In the genomic region with DNA sequence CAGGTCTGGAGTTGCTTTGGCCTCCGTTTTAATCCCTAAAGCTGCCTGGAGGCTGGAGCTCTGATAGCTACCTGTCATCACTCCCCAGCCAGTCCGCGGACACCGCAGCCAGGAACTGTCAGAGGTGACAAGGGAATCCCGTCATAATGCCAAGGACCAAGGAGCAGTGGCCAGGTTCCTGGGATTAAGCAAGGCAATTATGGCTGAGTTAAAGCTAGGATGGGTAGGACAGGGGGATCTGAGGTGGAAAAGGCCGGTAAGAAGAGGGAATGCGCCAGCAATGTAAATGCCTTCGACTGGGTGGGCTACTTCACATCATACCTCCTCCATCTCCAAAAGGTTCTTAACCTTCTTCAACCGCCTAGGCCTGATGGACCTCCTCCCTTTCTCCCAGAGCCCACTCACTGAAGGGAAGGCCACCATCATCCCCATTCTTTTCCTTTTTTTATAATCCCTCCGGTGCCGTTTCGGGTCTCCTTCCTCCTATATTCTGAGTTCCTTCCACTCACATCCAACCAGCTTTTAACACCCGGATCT, we compare ENCODE assay signal across 8 cellular contexts. TPM values are rescaled to one million over a fixed set of nuclear protein-coding genes. Genes with fewer than 3 reads are reported as not detected.
DNase-seq lines count a peak whose midpoint lies in the region; ATAC-seq, FAIRE-seq and TF ChIP-seq lines count a peak whose summit lies in the region.

No MANE protein-coding gene starts in this region.

- H3K27ac ChIP-seq in SJSA1 (peak overlapping the region; percentile 33), testis (peak overlapping the region; percentile 89 to 99)

- H3K9me3 ChIP-seq in SJSA1 (replicated peaks), result no peaks in the 10 kb centered on the region
- H3K9me3 ChIP-seq in testis, result no peaks in the 10 kb centered on the region

- peaks cover 2% of the 10 kb centered on the region for H3K9me3 Mint-ChIP-seq in activated CD4-positive, alpha-beta T cell treated with anti-CD3 and anti-CD28 coated beads for 36 hours (ENCODE audit: low read depth)
- no peaks in the 10 kb centered on the region for H3K9me3 Mint-ChIP-seq in memory B cell

- 2 to 6% methylated on average over 13 of the region's 13 CpGs for WGBS in testis, 2 donors

- intact Hi-C loops in activated CD4-positive, alpha-beta T cell treated with anti-CD3 and anti-CD28 coated beads for 36 hours (cut with DNase I, micrococcal nuclease), result loop anchor here (1.0 to 10.0 kb wide), 20 partner anchors 14 to 1846 kb away; a partner anchor contains a TSS
- intact Hi-C loops in testis (cut with DNase I; ENCODE audit: low total_unique reads), result no loop called here

- H3K4me3 ChIP-seq in SJSA1 (peak overlapping the region; percentile 62), testis (peak overlapping the region; percentile 66 to 71)

- CTCF ChIA-PET in activated CD4-positive, alpha-beta T cell treated with anti-CD3 and anti-CD28 coated beads for 36 hours (lab: Charles Lee), result interaction anchor here (0.6 to 12.8 kb wide), 17 partner anchors 10 to 306 kb away, joined by 3 to 173 read pairs (median 4); a partner anchor contains a TSS

- TF ChIP-seq POLR2A in testis (IDR thresholded peaks at IDR 0.05) (no peak), GM12892 (IDR thresholded peaks at IDR 0.05; ENCODE audit: low read depth, low read length) (no peak)

- POLR2A ChIA-PET in activated CD4-positive, alpha-beta T cell treated with anti-CD3 and anti-CD28 coated beads for 36 hours (lab: Charles Lee), result interaction anchor here (0.6 to 5.3 kb wide), 4 partner anchors 15 to 206 kb away, joined by 5 to 93 read pairs (median 14); a partner anchor contains a TSS

- ATAC-seq in activated CD4-positive, alpha-beta T cell treated with anti-CD3 and anti-CD28 coated beads for 36 hours, result no peak
- ATAC-seq in memory B cell (ENCODE audit: low read depth), result no peak

- H3K27ac Mint-ChIP-seq in activated CD4-positive, alpha-beta T cell treated with anti-CD3 and anti-CD28 coated beads for 36 hours, result peak overlapping the region; percentile 93
- H3K27ac Mint-ChIP-seq in memory B cell, result peak overlapping the region; percentile 97

- no peak for TF ChIP-seq CTCF in testis (IDR thresholded peaks at IDR 0.05)

- FAIRE-seq in GM12892 (lab: Jason Lieb, UNC), result no peak

- peak; percentile 48 for DNase-seq in activated CD4-positive, alpha-beta T cell treated with anti-CD3 and anti-CD28 coated beads for 36 hours
- no peak for DNase-seq in activated CD4-positive, alpha-beta T cell treated with anti-CD3 and anti-CD28 coated beads for 4 hours
- DNase-seq in SJSA1 (ENCODE audit: low read depth in 1 of 2, low spot score in 2 of 2) (peak in 1 of 2 experiments; percentile 40), dermis blood vessel endothelial cell (peak; percentile 43), memory B cell (ENCODE audit: low spot score in 2 of 2) (no peak), testis (peak; percentile 50), NCI-H128 (lab: John Stamatoyannopoulos, UW; ENCODE audit: unreplicated experiment) (no peak), GM12892 (ENCODE audit: insufficient read length) (no peak)

- H3K36me3 Mint-ChIP-seq in activated CD4-positive, alpha-beta T cell treated with anti-CD3 and anti-CD28 coated beads for 36 hours (ENCODE audit: low read depth), result peaks cover 19% of the 10 kb centered on the region
- peaks cover 4% of the 10 kb centered on the region for H3K36me3 Mint-ChIP-seq in memory B cell

- no peaks in the 10 kb centered on the region for H3K36me3 ChIP-seq in SJSA1
- H3K36me3 ChIP-seq in testis (ENCODE audit: low read depth, missing control alignments), result no peaks in the 10 kb centered on the region

- H3K4me1 ChIP-seq in SJSA1 (replicated peaks), result peaks cover 32% of the 10 kb centered on the region
- H3K4me1 ChIP-seq in testis, result peaks cover 33% of the 10 kb centered on the region

- no peaks in the 10 kb centered on the region for H3K27me3 ChIP-seq in SJSA1 (replicated peaks)
- H3K27me3 ChIP-seq in testis, result no peaks in the 10 kb centered on the region

- peaks cover 4% of the 10 kb centered on the region for H3K27me3 Mint-ChIP-seq in activated CD4-positive, alpha-beta T cell treated with anti-CD3 and anti-CD28 coated beads for 36 hours
- H3K27me3 Mint-ChIP-seq in memory B cell, result no peaks in the 10 kb centered on the region

- peak overlapping the region; percentile 100 for H3K4me3 Mint-ChIP-seq in activated CD4-positive, alpha-beta T cell treated with anti-CD3 and anti-CD28 coated beads for 36 hours
- H3K4me3 Mint-ChIP-seq in memory B cell, result peak overlapping the region; percentile 98

- H3K4me1 Mint-ChIP-seq in activated CD4-positive, alpha-beta T cell treated with anti-CD3 and anti-CD28 coated beads for 36 hours, result peaks cover 18% of the 10 kb centered on the region
- peaks cover 19% of the 10 kb centered on the region for H3K4me1 Mint-ChIP-seq in memory B cell

RNA-seq across cellular contexts. Expression of a gene that starts 1.9 kb away (rescaled TPM):
- total RNA-seq in activated CD4-positive, alpha-beta T cell treated with anti-CD3 and anti-CD28 coated beads for 36 hours, result 10 to 100 TPM; 30.9 to 44.6 TPM
- 1.2 and 2.1 TPM in 2 replicates for total RNA-seq in SJSA1 (2014; rRNA removed; shearing (Covaris generic))
- total RNA-seq in dermis blood vessel endothelial cell (1.7 and 2.6 TPM in 2 replicates), testis (10 to 100 TPM; 30.4 to 43.5 TPM)
- polyA plus RNA-seq in testis (ENCODE audit: insufficient read depth, low read depth, low replicate concordance), result 39.2 TPM
- 19.0 TPM for polyA plus RNA-seq in GM12892 (2012; ENCODE audit: missing spikeins)

RNA-seq across cellular contexts. Expression of a gene that starts 5.9 kb away (rescaled TPM):
- total RNA-seq in activated CD4-positive, alpha-beta T cell treated with anti-CD3 and anti-CD28 coated beads for 36 hours, result 1 to 10 TPM in 1 of 2 experiments, under 1 TPM in 1; 0.73 to 1.2 TPM
- 17.4 and 18.0 TPM in 2 replicates for total RNA-seq in SJSA1 (2014; rRNA removed; shearing (Covaris generic))
- total RNA-seq in dermis blood vessel endothelial cell, result 10.4 and 13.5 TPM in 2 replicates
- 10 to 100 TPM; 78.0 to 85.1 TPM for total RNA-seq in testis
- polyA plus RNA-seq in testis (ENCODE audit: insufficient read depth, low read depth, low replicate concordance), result 46.8 TPM
- polyA plus RNA-seq in GM12892 (2012; ENCODE audit: missing spikeins), result 11.7 TPM

RNA-seq across cellular contexts. Expression of a gene that starts 14.8 kb away (rescaled TPM):
- 10 to 100 TPM; 13.7 to 17.5 TPM for total RNA-seq in activated CD4-positive, alpha-beta T cell treated with anti-CD3 and anti-CD28 coated beads for 36 hours
- 4.9 and 6.1 TPM in 2 replicates for total RNA-seq in SJSA1 (2014; rRNA removed; shearing (Covaris generic))
- 6.5 and 7.2 TPM in 2 replicates for total RNA-seq in dermis blood vessel endothelial cell
- total RNA-seq in testis, result 10 to 100 TPM; 31.7 to 37.7 TPM
- polyA plus RNA-seq in testis (ENCODE audit: insufficient read depth, low read depth, low replicate concordance), result 71.6 TPM
- 8.5 TPM for polyA plus RNA-seq in GM12892 (2012; ENCODE audit: missing spikeins)

RNA-seq across cellular contexts. Expression of a gene that starts 20.5 kb away (rescaled TPM):
- total RNA-seq in activated CD4-positive, alpha-beta T cell treated with anti-CD3 and anti-CD28 coated beads for 36 hours, result 100 to 1,000 TPM; 237 to 338 TPM
- 76.2 and 93.4 TPM in 2 replicates for total RNA-seq in SJSA1 (2014; rRNA removed; shearing (Covaris generic))
- total RNA-seq in dermis blood vessel endothelial cell (71.5 and 93.9 TPM in 2 replicates), testis (100 to 1,000 TPM; 194 TPM)
- 222 TPM for polyA plus RNA-seq in testis (ENCODE audit: insufficient read depth, low read depth, low replicate concordance)
- 136 TPM for polyA plus RNA-seq in GM12892 (2012; ENCODE audit: missing spikeins)

RNA-seq across cellular contexts. Expression of a gene that starts 51.9 kb away (rescaled TPM):
- total RNA-seq in activated CD4-positive, alpha-beta T cell treated with anti-CD3 and anti-CD28 coated beads for 36 hours, result 1 to 10 TPM; 4.7 to 5.3 TPM
- total RNA-seq in SJSA1 (2014; rRNA removed; shearing (Covaris generic)), result 1.7 and 3.2 TPM in 2 replicates
- total RNA-seq in dermis blood vessel endothelial cell (0.84 and 3.7 TPM in 2 replicates), testis (10 to 100 TPM; 56.6 to 93.8 TPM)
- polyA plus RNA-seq in testis (ENCODE audit: insufficient read depth, low read depth, low replicate concordance), result 37.3 TPM
- polyA plus RNA-seq in GM12892 (2012; ENCODE audit: missing spikeins), result not detected

Comparison
In these comparisons a context has a peak if more than half of its experiments do, and no peak if none do; other contexts are left out.
1. DNase-seq: peak in activated CD4-positive, alpha-beta T cell treated with anti-CD3 and anti-CD28 coated beads for 36 hours (single experiment), dermis blood vessel endothelial cell (single experiment) and testis (single experiment); none in activated CD4-positive, alpha-beta T cell treated with anti-CD3 and anti-CD28 coated beads for 4 hours (0 of 2), memory B cell (0 of 2), NCI-H128 (single experiment) and GM12892 (single experiment).